Comparison of ENCODE assay signal across 12 cellular contexts in the genomic region with DNA sequence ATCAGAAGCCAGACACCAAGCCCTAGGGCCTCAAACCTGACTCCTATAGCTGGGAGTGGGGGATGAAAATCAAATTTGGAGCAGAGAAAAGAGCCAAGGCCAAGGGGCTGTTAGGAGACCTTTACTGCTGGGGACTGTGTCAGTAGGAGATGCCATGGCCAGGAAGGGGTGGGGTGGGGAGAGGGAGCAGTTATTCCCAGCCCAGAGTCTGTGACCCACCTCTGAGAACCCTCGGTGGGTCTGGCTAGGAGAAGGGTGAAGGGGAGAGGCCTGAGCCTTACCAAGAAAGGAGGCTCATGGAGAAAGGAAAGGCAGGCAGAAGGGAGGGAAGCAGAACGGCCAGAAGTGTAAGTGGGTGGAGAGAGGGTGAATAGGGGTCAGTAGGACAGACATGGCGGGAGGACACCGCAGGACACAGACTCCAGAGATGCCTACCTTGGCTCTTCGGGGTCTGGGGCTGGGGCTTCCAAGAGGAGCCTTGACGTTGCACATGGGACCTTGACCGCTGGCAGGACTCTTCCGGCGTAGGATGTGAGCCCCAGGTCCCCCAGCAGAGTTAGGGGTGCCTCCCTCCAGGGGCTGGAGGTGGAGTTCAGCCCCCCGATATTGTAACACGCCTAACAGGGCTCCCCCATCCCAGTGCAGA. TPM values are rescaled to one million over a fixed set of nuclear protein-coding genes. Genes with fewer than 3 reads are reported as not detected.
DNase-seq lines count a peak whose midpoint lies in the region; FAIRE-seq and TF ChIP-seq lines count a peak whose summit lies in the region.
"Had no signal": no experiment of that assay in that cellular context is flagged by ENCODE, and none has a peak within 500 bp of the region (broad histone marks: within the 10 kb centered on the region; RNA-seq: fewer than 3 reads in every experiment).

No MANE protein-coding gene starts in this region.

- 56 to 82% (median 65%) methylated on average over 9 to 11 of the region's 11 CpGs for WGBS in spleen, 5 donors

- H3K27ac ChIP-seq in brain microvascular endothelial cell: peak overlapping the region; percentile 69
- H3K27ac ChIP-seq in keratinocyte (ENCODE audit: control insufficient read depth, insufficient read depth, low read length): peak overlapping the region; percentile 1
- peak overlapping the region; percentile 21 to 97 (median 94) for H3K27ac ChIP-seq in spleen

- H3K4me3 ChIP-seq in H7 (ENCODE audit: insufficient read depth, low read depth, low read length) (peak overlapping the region; percentile 30), brain microvascular endothelial cell (ENCODE audit: low read depth, low read length) (peak overlapping the region; percentile 55), keratinocyte (ENCODE audit: control insufficient read depth in 2 of 3, extremely low read depth in 1 of 3, insufficient read depth in 2 of 3, low read depth in 1 of 3, low read length in 3 of 3) (no peak overlapping the region), spleen (peak overlapping the region in 7 of 8 donors; percentile 5 to 62 (median 24))

- H3K36me3 ChIP-seq in H7 (replicated peaks; ENCODE audit: control insufficient read depth, insufficient read depth, low read length) (peaks cover 11% of the 10 kb centered on the region), brain microvascular endothelial cell (replicated peaks) (no peaks in the 10 kb centered on the region), keratinocyte (ENCODE audit: control insufficient read depth in 2 of 2, extremely low read depth in 1 of 2, insufficient read depth in 2 of 2, low read length in 2 of 2) (no peaks in the 10 kb centered on the region), spleen (no peaks in the 10 kb centered on the region)

- H3K4me1 ChIP-seq in keratinocyte (ENCODE audit: control insufficient read depth, extremely low read depth, insufficient read depth, low read length): peaks cover 44% of the 10 kb centered on the region
- peaks cover 54 to 97% (median 88%) of the 10 kb centered on the region in 6 donors for H3K4me1 ChIP-seq in spleen

- in situ Hi-C loops in brain microvascular endothelial cell (cut with HindIII; ENCODE audit: low pct_ligation_motif_present, low sequenced_read_pairs): no loop called here

- TF ChIP-seq POLR2A in spleen (IDR thresholded peaks at IDR 0.05): no peak

- DNase-seq in H7: no peak
- no peak for DNase-seq in brain microvascular endothelial cell
- no peak for DNase-seq in keratinocyte (ENCODE audit: low read depth, low spot score)
- peak; percentile 44 for DNase-seq in spleen
- DNase-seq in DMS 273 treated with DMSO at 0.1 percent for 48 hours (lab: John Stamatoyannopoulos, UW): no peak
- DNase-seq in NCI-H1092 (lab: John Stamatoyannopoulos, UW): no peak
- no peak for DNase-seq in GM10248 (ENCODE audit: extremely low spot score)
- no peak for DNase-seq in cerebellar nuclear complex (lab: John Stamatoyannopoulos, UW)
- DNase-seq: DND-41; KG1; kidney glomerular epithelial cell; stimulated activated CD4-positive, alpha-beta T cell treated with anti-CD3 and anti-CD28 coated beads, Interleukin-4, amount 100 ng/mL, for 24 hours had no signal

- H3K79me2 ChIP-seq in keratinocyte (ENCODE audit: control insufficient read depth, insufficient read depth, low read length): peaks cover 4% of the 10 kb centered on the region

- dilution Hi-C loops in keratinocyte (cut with MboI; ENCODE audit: extremely low pct_ligation_motif_present, low sequenced_read_pairs): no loop called here

- TF ChIP-seq CTCF in brain microvascular endothelial cell (IDR thresholded peaks at IDR 0.05; ENCODE audit: low read depth, low read length, missing control alignments): no peak
- no peak for TF ChIP-seq CTCF in keratinocyte (optimal IDR thresholded peaks at IDR 0.05 in 1 of 3, IDR thresholded peaks at IDR 0.05 in 1 of 3, conservative IDR thresholded peaks at IDR 0.05 in 1 of 3; ENCODE audit: extremely low read depth in 1 of 3, insufficient read depth in 2 of 3, low read length in 3 of 3)
- no peak for TF ChIP-seq CTCF in spleen (IDR thresholded peaks at IDR 0.05 in 8 of 11, conservative IDR thresholded peaks at IDR 0.05 in 3 of 11)
- no peak for TF ChIP-seq CTCF in GM10248 (IDR thresholded peaks at IDR 0.05; ENCODE audit: control extremely low read depth, extremely low read depth, low read depth, missing control alignments)

- peak overlapping the region; percentile 46 for H2AFZ ChIP-seq in keratinocyte (ENCODE audit: control insufficient read depth, low read length)

- H4K20me1 ChIP-seq in keratinocyte (ENCODE audit: control insufficient read depth, extremely low read depth, insufficient read depth, low read length): no peaks in the 10 kb centered on the region

- no peak for FAIRE-seq in keratinocyte (lab: Jason Lieb, UNC)

- H3K9ac ChIP-seq in keratinocyte (ENCODE audit: control insufficient read depth, extremely low read depth, insufficient read depth, low read length): peak overlapping the region; percentile 0

- peak overlapping the region; percentile 27 for H3K4me2 ChIP-seq in keratinocyte (ENCODE audit: control insufficient read depth, extremely low read depth, insufficient read depth, low read depth, low read length)

- CTCF ChIA-PET in GM10248 (lab: Yijun Ruan, JAX): interaction anchor here (0.7 to 3.9 kb wide), 3 partner anchors 12 to 184 kb away, joined by 3 to 15 read pairs (median 6); no protein-coding TSS in a partner anchor

- POLR2A ChIA-PET in GM10248 (lab: Yijun Ruan, JAX): interaction anchor here (0.5 kb wide), 1 partner anchor 19 kb away, joined by 3 read pairs; no protein-coding TSS in a partner anchor

- intact Hi-C loops in spleen (cut with DNase I; ENCODE audit: low total_unique reads): no loop called here

- H3K27me3 ChIP-seq in H7 (ENCODE audit: control insufficient read depth, insufficient read depth, low read length) (no peaks in the 10 kb centered on the region), brain microvascular endothelial cell (replicated peaks) (no peaks in the 10 kb centered on the region), keratinocyte (ENCODE audit: control insufficient read depth, extremely low read depth, insufficient read depth, low read length) (no peaks in the 10 kb centered on the region), spleen (replicated peaks in 1 of 7) (no peaks in the 10 kb centered on the region)

- H3K9me1 ChIP-seq in keratinocyte (ENCODE audit: control insufficient read depth, extremely low read depth, insufficient read depth, low read length): no peaks in the 10 kb centered on the region

- no peaks in the 10 kb centered on the region for H3K9me3 ChIP-seq in keratinocyte (ENCODE audit: control insufficient read depth, low read depth, low read length)
- no peaks in the 10 kb centered on the region for H3K9me3 ChIP-seq in spleen

RNA-seq across cellular contexts. Expression of a gene that starts 1.2 kb away (rescaled TPM):
- total RNA-seq in H7 (2014; rRNA removed; shearing (Covaris generic)): 9.0 and 11.7 TPM in 2 replicates
- polyA plus RNA-seq in keratinocyte (0.22 to 0.36 TPM (median 0.35 TPM) in 3 replicates), spleen (1 to 10 TPM in 1 of 3 donors, under 1 TPM in 2; 0.26 to 1.2 (median 0.91) TPM)
- not detected for polyA plus RNA-seq in keratinocyte (2011; ENCODE audit: low read depth)
- 0.11 and 0.13 TPM in 2 replicates for polyA plus RNA-seq in keratinocyte (2011; cell fraction: cytosol; rRNA removed)
- polyA plus RNA-seq in keratinocyte (2011; cell fraction: nucleus; rRNA removed): 0.61 and 1.00 TPM in 2 replicates
- polyA plus RNA-seq in keratinocyte (2012; ENCODE audit: low replicate concordance): 0.65 TPM in 1 of 2 replicates, not detected in the other
- 0.30 to 1.0 TPM (median 0.83 TPM) in 3 replicates for polyA minus RNA-seq in keratinocyte
- 0.96 TPM for polyA minus RNA-seq in keratinocyte (2011; cell fraction: cytosol; rRNA and poly(A)+ RNA removed)
- polyA minus RNA-seq in keratinocyte (2011; cell fraction: nucleus; rRNA and poly(A)+ RNA removed): 1.2 TPM in 2 replicates
- total RNA-seq in spleen: 10 to 100 TPM in 4 of 7 donors, 1 to 10 TPM in 3; 1.1 to 37.8 (median 11.0) TPM

RNA-seq across cellular contexts. Expression of a gene that starts 4.5 kb away (rescaled TPM):
- 278 and 312 TPM in 2 replicates for total RNA-seq in H7 (2014; rRNA removed; shearing (Covaris generic))
- polyA plus RNA-seq in keratinocyte: 105 to 136 TPM (median 135 TPM) in 3 replicates
- 90.2 TPM for polyA plus RNA-seq in keratinocyte (2011; ENCODE audit: low read depth)
- 100.0 and 117 TPM in 2 replicates for polyA plus RNA-seq in keratinocyte (2011; cell fraction: cytosol; rRNA removed)
- 109 and 115 TPM in 2 replicates for polyA plus RNA-seq in keratinocyte (2011; cell fraction: nucleus; rRNA removed)
- polyA plus RNA-seq in keratinocyte (2012; ENCODE audit: low replicate concordance): 79.8 and 86.9 TPM in 2 replicates
- 88.1 to 130 TPM (median 111 TPM) in 3 replicates for polyA minus RNA-seq in keratinocyte
- 115 TPM for polyA minus RNA-seq in keratinocyte (2011; cell fraction: cytosol; rRNA and poly(A)+ RNA removed)
- 70.5 and 92.9 TPM in 2 replicates for polyA minus RNA-seq in keratinocyte (2011; cell fraction: nucleus; rRNA and poly(A)+ RNA removed)
- 100 to 1,000 TPM in 1 of 7 donors, 10 to 100 TPM in 6; 76.5 to 110 (median 88.0) TPM for total RNA-seq in spleen
- 10 to 100 TPM; 27.0 to 44.7 (median 34.1) TPM for polyA plus RNA-seq in spleen

RNA-seq across cellular contexts. Expression of a gene that starts 17.4 kb away (rescaled TPM):
- total RNA-seq in H7 (2014; rRNA removed; shearing (Covaris generic)): 0.35 TPM in 1 of 2 replicates, not detected in the other
- 0.51 to 1.2 TPM (median 0.62 TPM) in 3 replicates for polyA plus RNA-seq in keratinocyte
- polyA plus RNA-seq in keratinocyte (2011; ENCODE audit: low read depth): not detected
- polyA plus RNA-seq in keratinocyte (2011; cell fraction: cytosol; rRNA removed): 0.39 and 0.75 TPM in 2 replicates
- 1.1 and 1.3 TPM in 2 replicates for polyA plus RNA-seq in keratinocyte (2011; cell fraction: nucleus; rRNA removed)
- 0.53 and 1.4 TPM in 2 replicates for polyA plus RNA-seq in keratinocyte (2012; ENCODE audit: low replicate concordance)
- polyA minus RNA-seq in keratinocyte: not detected in 3 replicates
- polyA minus RNA-seq in keratinocyte (2011; cell fraction: cytosol; rRNA and poly(A)+ RNA removed): not detected
- polyA minus RNA-seq in keratinocyte (2011; cell fraction: nucleus; rRNA and poly(A)+ RNA removed): not detected in 2 replicates
- total RNA-seq in spleen: 100 to 1,000 TPM; 167 to 402 (median 268) TPM
- polyA plus RNA-seq in spleen: 100 to 1,000 TPM; 148 to 236 (median 202) TPM

RNA-seq across cellular contexts. Expression of a gene that starts 20.4 kb away (rescaled TPM):
- total RNA-seq in H7 (2014; rRNA removed; shearing (Covaris generic)): 105 and 106 TPM in 2 replicates
- polyA plus RNA-seq in keratinocyte: 19.1 to 24.8 TPM (median 21.1 TPM) in 3 replicates
- polyA plus RNA-seq in keratinocyte (2011; ENCODE audit: low read depth): 15.5 TPM
- 17.5 and 22.2 TPM in 2 replicates for polyA plus RNA-seq in keratinocyte (2011; cell fraction: cytosol; rRNA removed)
- 34.4 and 45.3 TPM in 2 replicates for polyA plus RNA-seq in keratinocyte (2011; cell fraction: nucleus; rRNA removed)
- 18.6 and 30.6 TPM in 2 replicates for polyA plus RNA-seq in keratinocyte (2012; ENCODE audit: low replicate concordance)
- 9.5 to 29.2 TPM (median 17.0 TPM) in 3 replicates for polyA minus RNA-seq in keratinocyte
- 22.1 TPM for polyA minus RNA-seq in keratinocyte (2011; cell fraction: cytosol; rRNA and poly(A)+ RNA removed)
- 8.0 and 9.4 TPM in 2 replicates for polyA minus RNA-seq in keratinocyte (2011; cell fraction: nucleus; rRNA and poly(A)+ RNA removed)
- 10 to 100 TPM; 29.2 to 52.8 (median 35.6) TPM for total RNA-seq in spleen
- 10 to 100 TPM; 21.0 to 41.3 (median 31.8) TPM for polyA plus RNA-seq in spleen

RNA-seq across cellular contexts. Expression of a gene that starts 25.7 kb away (rescaled TPM):
- total RNA-seq in H7 (2014; rRNA removed; shearing (Covaris generic)): 7.2 TPM in 1 of 2 replicates, not detected in the other
- not detected in 3 replicates for polyA plus RNA-seq in keratinocyte
- 1.8 TPM for polyA plus RNA-seq in keratinocyte (2011; ENCODE audit: low read depth)
- not detected in 2 replicates for polyA plus RNA-seq in keratinocyte (2011; cell fraction: cytosol; rRNA removed)
- polyA plus RNA-seq in keratinocyte (2011; cell fraction: nucleus; rRNA removed): not detected in 2 replicates
- polyA plus RNA-seq in keratinocyte (2012; ENCODE audit: low replicate concordance): 1.2 TPM in 1 of 2 replicates, not detected in the other
- 1.2 TPM in 1 of 3 replicates, not detected in the others for polyA minus RNA-seq in keratinocyte
- not detected for polyA minus RNA-seq in keratinocyte (2011; cell fraction: cytosol; rRNA and poly(A)+ RNA removed)
- polyA minus RNA-seq in keratinocyte (2011; cell fraction: nucleus; rRNA and poly(A)+ RNA removed): not detected in 2 replicates
- total RNA-seq in spleen: not detected
- polyA plus RNA-seq in spleen: under 1 TPM in 1 of 3 donors, not detected in 2; 0.29 TPM

Comparison
In these comparisons a context has a peak if more than half of its experiments do, and no peak if none do; other contexts are left out.
1. H3K4me3 ChIP-seq: peak in H7 (single experiment), brain microvascular endothelial cell (single experiment) and spleen (7 of 8); none in keratinocyte (0 of 3).
2. H3K27ac ChIP-seq: peak in every context shown above with its lines; median percentile 94 in spleen; 69 in brain microvascular endothelial cell; 1 in keratinocyte.
3. RNA of a gene that starts 17.4 kb away (total RNA-seq): 167 to 402 TPM in spleen; 0.35 TPM in H7; every median in the first group is over 100 times any median in the second.